ENCODE assay signal across 10 cellular contexts in the genomic region with DNA sequence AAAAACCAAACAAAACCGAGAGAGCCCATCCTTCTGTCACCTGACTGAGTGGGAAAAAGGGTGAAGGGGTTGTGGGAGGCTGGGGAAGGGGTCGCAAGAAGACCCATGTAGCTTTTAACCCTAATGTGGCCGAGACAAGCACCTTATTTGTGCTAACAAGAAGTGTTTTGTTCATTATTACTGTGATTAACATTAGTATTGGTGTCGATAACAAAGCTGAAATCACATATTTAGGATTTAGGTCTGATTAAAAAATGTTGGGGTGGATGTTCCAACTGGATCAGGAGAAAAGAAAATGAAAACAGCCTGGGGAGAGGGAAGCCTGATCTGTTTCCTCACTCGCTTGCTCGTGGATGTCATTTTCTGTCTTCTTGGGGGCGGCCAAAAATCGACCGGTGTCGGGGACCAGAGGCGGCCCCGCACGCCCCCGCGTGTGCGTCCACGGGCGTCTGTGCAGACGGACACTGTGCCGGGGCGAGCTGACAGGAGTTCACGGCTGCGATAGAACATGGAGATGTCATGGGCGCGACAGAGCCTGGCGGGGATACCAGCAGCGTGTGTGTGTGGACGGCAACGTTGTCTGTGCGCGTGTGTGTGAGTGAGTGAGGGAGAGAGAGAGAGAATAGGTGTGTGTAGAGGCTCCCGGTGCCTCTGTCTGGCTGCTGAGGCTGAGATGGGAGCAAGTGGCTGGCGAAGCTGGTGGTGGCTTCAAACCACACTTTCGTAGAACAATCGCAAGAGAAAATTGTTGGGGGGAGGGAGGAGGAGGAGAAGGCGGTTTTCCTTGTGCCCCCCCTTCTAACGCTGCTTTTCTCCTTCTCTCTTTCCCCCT. TPM values are rescaled to one million over a fixed set of nuclear protein-coding genes. Genes with fewer than 3 reads are reported as not detected.
DNase-seq lines count a peak whose midpoint lies in the region; ATAC-seq, FAIRE-seq and TF ChIP-seq lines count a peak whose summit lies in the region.
"Had no signal": no experiment of that assay in that cellular context is flagged by ENCODE, and none has a peak within 500 bp of the region (broad histone marks: within the 10 kb centered on the region; RNA-seq: fewer than 3 reads in every experiment).

No MANE protein-coding gene starts in this region.

- H3K27ac Mint-ChIP-seq in activated T-helper 1 cell treated with anti-CD3 and anti-CD28 coated beads, Interleukin-12 subunit alpha, Interleukin-12 subunit beta, Interleukin-2, Interleukin-4 antibody, amounts not matched to agents 30 ng/mL and 10 ng/mL and 1 ng/mL, durations not matched to agents 14 hours and 24 hours and 36 hours: no peak overlapping the region

- no peaks in the 10 kb centered on the region for H3K36me3 ChIP-seq in pancreas

- H3K36me3 Mint-ChIP-seq in activated T-helper 1 cell treated with anti-CD3 and anti-CD28 coated beads, Interleukin-12 subunit alpha, Interleukin-12 subunit beta, Interleukin-2, Interleukin-4 antibody, amounts not matched to agents 30 ng/mL and 10 ng/mL and 1 ng/mL, durations not matched to agents 14 hours and 24 hours and 36 hours (ENCODE audit: low read depth): no peaks in the 10 kb centered on the region

- peaks cover 11 to 29% (median 13%) of the 10 kb centered on the region in 3 donors for H3K4me1 ChIP-seq in pancreas

- H3K4me3 ChIP-seq in pancreas: peak overlapping the region in 2 of 4 donors; percentile 13 to 33

- no peak for ATAC-seq in pancreas

- peaks cover 42% of the 10 kb centered on the region for H3K27me3 Mint-ChIP-seq in activated T-helper 1 cell treated with anti-CD3 and anti-CD28 coated beads, Interleukin-12 subunit alpha, Interleukin-12 subunit beta, Interleukin-2, Interleukin-4 antibody, amounts not matched to agents 30 ng/mL and 10 ng/mL and 1 ng/mL, durations not matched to agents 14 hours and 24 hours and 36 hours (ENCODE audit: insufficient read depth)

- DNase-seq in NCI-H510A treated with DMSO at 0.1 percent for 48 hours (lab: John Stamatoyannopoulos, UW) (peak; percentile 66), NCI-H510A (lab: John Stamatoyannopoulos, UW) (no peak), iris pigment epithelial cell (ENCODE audit: low read depth) (peak; percentile 41), superior temporal gyrus (ENCODE audit: extremely low spot score) (peak; percentile 65), pancreas (no peak), H4 (ENCODE audit: low spot score) (no peak), GM10266 (ENCODE audit: extremely low spot score) (no peak)
- DNase-seq in activated T-helper 1 cell treated with anti-CD3 and anti-CD28 coated beads, Interleukin-12 subunit alpha, Interleukin-12 subunit beta, Interleukin-2, Interleukin-4 antibody, amounts not matched to agents 30 ng/mL and 10 ng/mL and 1 ng/mL, durations not matched to agents 14 hours and 24 hours and 36 hours (ENCODE audit: low spot score): no peak

- peak overlapping the region; percentile 60 for H3K4me3 Mint-ChIP-seq in activated T-helper 1 cell treated with anti-CD3 and anti-CD28 coated beads, Interleukin-12 subunit alpha, Interleukin-12 subunit beta, Interleukin-2, Interleukin-4 antibody, amounts not matched to agents 30 ng/mL and 10 ng/mL and 1 ng/mL, durations not matched to agents 14 hours and 24 hours and 36 hours

- no peaks in the 10 kb centered on the region for H3K9me3 ChIP-seq in pancreas

- no peaks in the 10 kb centered on the region for H3K9me3 Mint-ChIP-seq in activated T-helper 1 cell treated with anti-CD3 and anti-CD28 coated beads, Interleukin-12 subunit alpha, Interleukin-12 subunit beta, Interleukin-2, Interleukin-4 antibody, amounts not matched to agents 30 ng/mL and 10 ng/mL and 1 ng/mL, durations not matched to agents 14 hours and 24 hours and 36 hours

- no peaks in the 10 kb centered on the region for H3K27me3 ChIP-seq in pancreas

- H3K4me1 Mint-ChIP-seq in activated T-helper 1 cell treated with anti-CD3 and anti-CD28 coated beads, Interleukin-12 subunit alpha, Interleukin-12 subunit beta, Interleukin-2, Interleukin-4 antibody, amounts not matched to agents 30 ng/mL and 10 ng/mL and 1 ng/mL, durations not matched to agents 14 hours and 24 hours and 36 hours (ENCODE audit: low read depth): peaks cover 17% of the 10 kb centered on the region

- H3K27ac ChIP-seq in pancreas: no peak overlapping the region

- WGBS in pancreas, 2 donors: 54 to 60% methylated on average over 34 to 37 of the region's 37 CpGs

- TF ChIP-seq CTCF in pancreas (IDR thresholded peaks at IDR 0.05): no peak
- TF ChIP-seq CTCF in GM10266 (IDR thresholded peaks at IDR 0.05; ENCODE audit: control insufficient read depth, insufficient read depth, low read depth, missing control alignments): no peak

- intact Hi-C loops in activated T-helper 1 cell treated with anti-CD3 and anti-CD28 coated beads, Interleukin-12 subunit alpha, Interleukin-12 subunit beta, Interleukin-2, Interleukin-4 antibody, amounts not matched to agents 30 ng/mL and 10 ng/mL and 1 ng/mL, durations not matched to agents 14 hours and 24 hours and 36 hours (cut with micrococcal nuclease): no loop called here
- intact Hi-C loops in pancreas (cut with DNase I): no loop called here

- FAIRE-seq in pancreas (lab: Jason Lieb, UNC): no peak
- FAIRE-seq: G401.6, TTC549 had no signal

RNA-seq across cellular contexts. Expression of gene NFIX, which starts 29.1 kb away (rescaled TPM):
- 4.5 and 8.0 TPM in 2 replicates for total RNA-seq in activated T-helper 1 cell treated with anti-CD3 and anti-CD28 coated beads, Interleukin-12 subunit alpha, Interleukin-12 subunit beta, Interleukin-2, Interleukin-4 antibody, amounts not matched to agents 30 ng/mL and 10 ng/mL and 1 ng/mL, durations not matched to agents 14 hours and 24 hours and 36 hours
- 10 to 100 TPM; 30.9 to 45.1 (median 36.0) TPM for total RNA-seq in pancreas
- polyA plus RNA-seq in pancreas: 10 to 100 TPM in 1 of 2 donors, 1 to 10 TPM in 1; 8.3 to 16.6 TPM
- total RNA-seq in H4 (2014; rRNA removed; shearing (Covaris generic)): 9.6 and 13.8 TPM in 2 replicates

RNA-seq across cellular contexts. Expression of gene DAND5, which starts 55.0 kb away (rescaled TPM):
- total RNA-seq in activated T-helper 1 cell treated with anti-CD3 and anti-CD28 coated beads, Interleukin-12 subunit alpha, Interleukin-12 subunit beta, Interleukin-2, Interleukin-4 antibody, amounts not matched to agents 30 ng/mL and 10 ng/mL and 1 ng/mL, durations not matched to agents 14 hours and 24 hours and 36 hours: 0.10 TPM in 2 replicates
- under 1 TPM in 3 of 6 donors, not detected in 3; 0.12 to 0.23 (median 0.12) TPM for total RNA-seq in pancreas
- under 1 TPM in 1 of 2 donors, not detected in 1; 0.16 TPM for polyA plus RNA-seq in pancreas
- 0.06 TPM in 1 of 2 replicates, not detected in the other for total RNA-seq in H4 (2014; rRNA removed; shearing (Covaris generic))

Comparison
In these comparisons a context has a peak if more than half of its experiments do, and no peak if none do; other contexts are left out.
1. DNase-seq: peak in NCI-H510A treated with DMSO at 0.1 percent for 48 hours (single experiment), iris pigment epithelial cell (single experiment) and superior temporal gyrus (single experiment); none in NCI-H510A (single experiment), activated T-helper 1 cell treated with anti-CD3 and anti-CD28 coated beads, Interleukin-12 subunit alpha, Interleukin-12 subunit beta, Interleukin-2, Interleukin-4 antibody, amounts not matched to agents 30 ng/mL and 10 ng/mL and 1 ng/mL, durations not matched to agents 14 hours and 24 hours and 36 hours (single experiment), pancreas (0 of 6), H4 (single experiment) and GM10266 (single experiment).